Comparison of ENCODE assay signal across 25 cellular contexts in the genomic region with DNA sequence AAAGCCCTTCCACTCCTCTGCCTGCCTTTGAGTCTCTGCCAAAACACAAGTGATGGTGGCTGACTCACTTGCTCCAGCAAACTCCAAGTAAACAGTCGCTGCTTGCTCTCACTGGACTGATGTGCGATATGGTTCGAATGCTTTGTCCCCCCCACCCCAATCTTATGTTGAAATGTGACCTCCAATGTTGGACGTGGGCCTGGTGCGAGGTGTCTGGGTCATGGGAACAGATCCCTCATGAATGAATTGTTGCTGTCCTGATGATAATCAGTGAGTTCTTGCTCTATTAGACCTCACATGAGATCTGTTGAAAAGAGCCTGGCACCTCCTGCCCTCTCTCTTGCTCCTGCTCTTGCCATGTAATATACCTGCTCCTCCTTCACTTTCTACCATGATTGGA.
DNase-seq lines count a peak whose midpoint lies in the region; ATAC-seq and TF ChIP-seq lines count a peak whose summit lies in the region.
"Had no signal": no experiment of that assay in that cellular context is flagged by ENCODE, and none has a peak within 500 bp of the region (broad histone marks: within the 10 kb centered on the region; RNA-seq: fewer than 3 reads in every experiment).

No MANE protein-coding gene starts in this region.

- H3K9ac ChIP-seq in parathyroid adenoma: no peak overlapping the region
- no peak overlapping the region for H3K9ac ChIP-seq in MM.1S (ENCODE audit: low read length)

- no peaks in the 10 kb centered on the region for H3K27me3 ChIP-seq in MG63
- H3K27me3 ChIP-seq in parathyroid adenoma (ENCODE audit: control insufficient read depth, insufficient read depth, low read length): no peaks in the 10 kb centered on the region
- no peaks in the 10 kb centered on the region for H3K27me3 ChIP-seq in aorta (ENCODE audit: control insufficient read depth in 1 of 2, insufficient read depth in 2 of 2, low read length in 1 of 2)
- no peaks in the 10 kb centered on the region for H3K27me3 ChIP-seq in MM.1S (replicated peaks; ENCODE audit: insufficient read depth, low read length)
- H3K27me3 ChIP-seq: BE2C, neutrophil, SJSA1, upper lobe of left lung had no signal

- intact Hi-C loops in aorta (cut with DNase I): no loop called here

- no peaks in the 10 kb centered on the region for H3K79me2 ChIP-seq in parathyroid adenoma
- no peaks in the 10 kb centered on the region for H3K79me2 ChIP-seq in MM.1S (ENCODE audit: low read length)

- no peaks in the 10 kb centered on the region for H4K20me1 ChIP-seq in MM.1S (ENCODE audit: insufficient read depth, low read length)

- H3K36me3 ChIP-seq in MG63 (no peaks in the 10 kb centered on the region), parathyroid adenoma (ENCODE audit: control insufficient read depth, insufficient read depth, low read length) (no peaks in the 10 kb centered on the region), aorta (ENCODE audit: control insufficient read depth in 1 of 2, insufficient read depth in 2 of 2, low read length in 1 of 2) (no peaks in the 10 kb centered on the region), MM.1S (replicated peaks; ENCODE audit: insufficient read depth, low read length) (no peaks in the 10 kb centered on the region)
- H3K36me3 ChIP-seq: BE2C, breast epithelium, neutrophil, SJSA1, upper lobe of left lung had no signal

- peak; percentile 2 for DNase-seq in NCI-H345 (lab: John Stamatoyannopoulos, UW)
- no peak for DNase-seq in NCI-H345 treated with DMSO at 0.1 percent for 48 hours (lab: John Stamatoyannopoulos, UW; ENCODE audit: unreplicated experiment)
- DNase-seq in MG63: peak; percentile 11
- DNase-seq in choroid plexus epithelial cell (ENCODE audit: low read depth): peak; percentile 50
- no peak for DNase-seq in aorta
- no peak for DNase-seq in MM.1S
- DNase-seq: activated CD4-positive, alpha-beta T cell treated with anti-CD3 and anti-CD28 coated beads for 1 hour; activated CD8-positive, alpha-beta T cell treated with anti-CD3 and anti-CD28 coated beads, Interleukin-2, amount 10 ng/mL, durations not matched to agents 7 days and 5 days; activated effector memory CD4-positive, alpha-beta T cell treated with anti-CD3 and anti-CD28 coated beads, Interleukin-2, amount 50 U/mL, for 16 hours; activated T-cell treated with anti-CD3 and anti-CD28 coated beads for 4 hours; BE2C; DND-41; kidney glomerular epithelial cell; NCI-H1436; NCI-H2107; NCI-H510A treated with DMSO at 0.1 percent for 48 hours; T-helper 1 cell; upper lobe of left lung had no signal

- no peak for TF ChIP-seq CTCF in choroid plexus epithelial cell (conservative IDR thresholded peaks at IDR 0.05; ENCODE audit: low read depth, low read length)
- TF ChIP-seq CTCF in parathyroid adenoma (IDR thresholded peaks at IDR 0.05): no peak
- TF ChIP-seq CTCF in MM.1S (IDR thresholded peaks at IDR 0.05; ENCODE audit: low read length): no peak

- H3K9me2 ChIP-seq in MM.1S (replicated peaks; ENCODE audit: insufficient read depth, low read length): no peaks in the 10 kb centered on the region

- peak overlapping the region; percentile 78 for H3K27ac ChIP-seq in parathyroid adenoma
- no peak overlapping the region for H3K27ac ChIP-seq in aorta (ENCODE audit: low read depth in 1 of 2, low read length in 2 of 2)
- no peak overlapping the region for H3K27ac ChIP-seq in MM.1S (ENCODE audit: low read length)
- H3K27ac ChIP-seq: breast epithelium, neutrophil, SJSA1, skin epidermis, upper lobe of left lung had no signal

- no peak for ATAC-seq in aorta (ENCODE audit: low FRiP score)
- no peak for ATAC-seq in GM18505 (IDR thresholded peaks at IDR 0.05; ENCODE audit: unreplicated experiment)
- ATAC-seq: activated CD8-positive, alpha-beta T cell treated with anti-CD3 and anti-CD28 coated beads, Interleukin-2, amount 10 ng/mL, durations not matched to agents 7 days and 5 days; HCT116 had no signal

- H3K4me2 ChIP-seq in parathyroid adenoma (ENCODE audit: low read length) (no peak overlapping the region), MM.1S (ENCODE audit: low read depth, low read length) (no peak overlapping the region)

- 78 to 83% methylated on average over 5 of the region's 5 CpGs for WGBS in aorta, 2 donors

- H3F3A ChIP-seq in MM.1S (ENCODE audit: insufficient read depth, low read length): no peaks in the 10 kb centered on the region

- H3K4me1 ChIP-seq in parathyroid adenoma (peaks cover 15% of the 10 kb centered on the region), aorta (ENCODE audit: control insufficient read depth in 1 of 2, insufficient read depth in 2 of 2, low read length in 2 of 2) (no peaks in the 10 kb centered on the region), MM.1S (ENCODE audit: low read length) (no peaks in the 10 kb centered on the region)
- H3K4me1 ChIP-seq: BE2C, breast epithelium, SJSA1, upper lobe of left lung had no signal

- no peak for TF ChIP-seq POLR2A in GM18505 (IDR thresholded peaks at IDR 0.05; ENCODE audit: borderline replicate concordance, extremely low read depth, insufficient read depth, insufficient read length)

- H2AFZ ChIP-seq in parathyroid adenoma: no peak overlapping the region
- no peak overlapping the region for H2AFZ ChIP-seq in MM.1S (ENCODE audit: low read length)

- H3K9me3 ChIP-seq in MG63: no peaks in the 10 kb centered on the region
- no peaks in the 10 kb centered on the region for H3K9me3 ChIP-seq in parathyroid adenoma (ENCODE audit: control insufficient read depth, low read length)
- H3K9me3 ChIP-seq in aorta (ENCODE audit: control insufficient read depth, low read length): no peaks in the 10 kb centered on the region
- no peaks in the 10 kb centered on the region for H3K9me3 ChIP-seq in MM.1S (replicated peaks; ENCODE audit: insufficient read depth, low read length)
- H3K9me3 ChIP-seq: BE2C, breast epithelium, neutrophil, SJSA1, upper lobe of left lung had no signal

- H3K4me3 ChIP-seq in MG63 (no peak overlapping the region), choroid plexus epithelial cell (ENCODE audit: low read depth, low read length) (no peak overlapping the region), parathyroid adenoma (ENCODE audit: low read depth, low read length) (no peak overlapping the region), aorta (ENCODE audit: low read length in 2 of 2) (no peak overlapping the region), MM.1S (ENCODE audit: low read length) (no peak overlapping the region)
- H3K4me3 ChIP-seq: breast epithelium, SJSA1, skin epidermis, upper lobe of left lung had no signal

Comparison
In these comparisons a context has a peak if more than half of its experiments do, and no peak if none do; other contexts are left out.
1. DNase-seq: peak in NCI-H345 (single experiment), MG63 (single experiment) and choroid plexus epithelial cell (single experiment); none in NCI-H345 treated with DMSO at 0.1 percent for 48 hours (single experiment), aorta (0 of 2) and MM.1S (single experiment).